In the genomic region with DNA sequence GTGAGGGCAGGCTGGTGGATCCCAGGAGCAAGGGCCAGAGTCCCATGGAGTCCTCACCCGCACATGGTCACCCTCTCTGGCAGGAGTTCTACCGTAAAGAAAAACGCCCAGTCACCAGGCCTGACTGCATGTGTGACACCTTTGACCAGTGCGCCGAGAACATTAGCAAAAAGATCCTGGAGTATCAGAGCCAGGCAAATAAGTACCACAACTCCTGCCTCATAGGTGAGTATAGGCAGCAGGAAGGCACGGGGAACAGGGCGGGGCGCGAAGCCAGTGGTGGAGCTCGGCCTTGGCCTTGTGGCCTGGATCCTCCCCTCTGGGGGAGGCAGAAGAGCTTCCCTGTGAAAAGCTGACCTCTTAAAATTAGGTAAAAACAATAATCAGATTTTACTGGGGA, we compare ENCODE assay signal across 1 cellular context.
TF ChIP-seq lines count a peak whose summit lies in the region.

No MANE protein-coding gene starts in this region.

TF ChIP-seq in HepG2, 621 proteins besides CTCF, POLR2A, EP300 and RAD21 (continued from another document):
- TF ChIP-seq, protein P1, sequence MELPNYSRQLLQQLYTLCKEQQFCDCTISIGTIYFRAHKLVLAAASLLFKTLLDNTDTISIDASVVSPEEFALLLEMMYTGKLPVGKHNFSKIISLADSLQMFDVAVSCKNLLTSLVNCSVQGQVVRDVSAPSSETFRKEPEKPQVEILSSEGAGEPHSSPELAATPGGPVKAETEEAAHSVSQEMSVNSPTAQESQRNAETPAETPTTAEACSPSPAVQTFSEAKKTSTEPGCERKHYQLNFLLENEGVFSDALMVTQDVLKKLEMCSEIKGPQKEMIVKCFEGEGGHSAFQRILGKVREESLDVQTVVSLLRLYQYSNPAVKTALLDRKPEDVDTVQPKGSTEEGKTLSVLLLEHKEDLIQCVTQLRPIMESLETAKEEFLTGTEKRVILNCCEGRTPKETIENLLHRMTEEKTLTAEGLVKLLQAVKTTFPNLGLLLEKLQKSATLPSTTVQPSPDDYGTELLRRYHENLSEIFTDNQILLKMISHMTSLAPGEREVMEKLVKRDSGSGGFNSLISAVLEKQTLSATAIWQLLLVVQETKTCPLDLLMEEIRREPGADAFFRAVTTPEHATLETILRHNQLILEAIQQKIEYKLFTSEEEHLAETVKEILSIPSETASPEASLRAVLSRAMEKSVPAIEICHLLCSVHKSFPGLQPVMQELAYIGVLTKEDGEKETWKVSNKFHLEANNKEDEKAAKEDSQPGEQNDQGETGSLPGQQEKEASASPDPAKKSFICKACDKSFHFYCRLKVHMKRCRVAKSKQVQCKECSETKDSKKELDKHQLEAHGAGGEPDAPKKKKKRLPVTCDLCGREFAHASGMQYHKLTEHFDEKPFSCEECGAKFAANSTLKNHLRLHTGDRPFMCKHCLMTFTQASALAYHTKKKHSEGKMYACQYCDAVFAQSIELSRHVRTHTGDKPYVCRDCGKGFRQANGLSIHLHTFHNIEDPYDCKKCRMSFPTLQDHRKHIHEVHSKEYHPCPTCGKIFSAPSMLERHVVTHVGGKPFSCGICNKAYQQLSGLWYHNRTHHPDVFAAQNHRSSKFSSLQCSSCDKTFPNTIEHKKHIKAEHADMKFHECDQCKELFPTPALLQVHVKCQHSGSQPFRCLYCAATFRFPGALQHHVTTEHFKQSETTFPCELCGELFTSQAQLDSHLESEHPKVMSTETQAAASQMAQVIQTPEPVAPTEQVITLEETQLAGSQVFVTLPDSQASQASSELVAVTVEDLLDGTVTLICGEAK (IDR thresholded peaks at IDR 0.05): no peak
- TF ChIP-seq, protein P1 (CRISPR knock-in tag; IDR thresholded peaks at IDR 0.05): no peak
- no peak for TF ChIP-seq ZNF670 (CRISPR knock-in tag; IDR thresholded peaks at IDR 0.05; ENCODE audit: borderline replicate concordance)
- TF ChIP-seq HNRNPH1 (optimal IDR thresholded peaks at IDR 0.05; ENCODE audit: low read depth, low read length): no peak
- no peak for TF ChIP-seq ZNF878 (CRISPR knock-in tag; IDR thresholded peaks at IDR 0.05)
